ENCODE assay signal across 25 cellular contexts in genomic region chr3:166613365-166613764, GRCh38.
"Had no signal": no experiment of that assay in that cellular context is flagged by ENCODE, and none has a peak within 500 bp of the region (broad histone marks: within the 10 kb centered on the region; RNA-seq: fewer than 3 reads in every experiment).

No MANE protein-coding gene starts in this region.

- H2AFZ ChIP-seq: neural progenitor cell had no signal

- H3K4me3 Mint-ChIP-seq: immature natural killer cell; mesothelial cell of epicardium; naive B cell; natural killer cell; nephron progenitor cell; neural progenitor cell; stimulated activated memory B cell treated with anti-CD40 and anti-IgM and Interleukin-4, amounts not matched to agents 10 μg/mL and 1 μg/mL and 100 μg/mL, for 72 hours; stimulated activated naive CD8-positive, alpha-beta T cell treated with anti-CD3 and anti-CD28 coated beads, Interleukin-15, amount 100 ng/mL, for 72 hours; type B pancreatic cell had no signal

- H3K9me3 Mint-ChIP-seq: neural progenitor cell, type B pancreatic cell had no signal

- H3K27ac Mint-ChIP-seq: immature natural killer cell; mesothelial cell of epicardium; naive B cell; natural killer cell; nephron progenitor cell; neural progenitor cell; stimulated activated memory B cell treated with anti-CD40 and anti-IgM and Interleukin-4, amounts not matched to agents 10 μg/mL and 1 μg/mL and 100 μg/mL, for 72 hours; stimulated activated naive CD8-positive, alpha-beta T cell treated with anti-CD3 and anti-CD28 coated beads, Interleukin-15, amount 100 ng/mL, for 72 hours; type B pancreatic cell had no signal

- H3K4me2 ChIP-seq: neural progenitor cell, smooth muscle cell had no signal

- H3K9me3 ChIP-seq: pancreas, right atrium auricular region, right lobe of liver, uterus had no signal

- H3K27me3 Mint-ChIP-seq: naive B cell; stimulated activated memory B cell treated with anti-CD40 and anti-IgM and Interleukin-4, amounts not matched to agents 10 μg/mL and 1 μg/mL and 100 μg/mL, for 72 hours; stimulated activated naive CD8-positive, alpha-beta T cell treated with anti-CD3 and anti-CD28 coated beads, Interleukin-15, amount 100 ng/mL, for 72 hours; type B pancreatic cell had no signal

- H3K36me3 Mint-ChIP-seq: mesothelial cell of epicardium; naive B cell; natural killer cell; neural progenitor cell; stimulated activated memory B cell treated with anti-CD40 and anti-IgM and Interleukin-4, amounts not matched to agents 10 μg/mL and 1 μg/mL and 100 μg/mL, for 72 hours; type B pancreatic cell had no signal

- DNase-seq: hypothalamus; immature natural killer cell; left ventricle myocardium inferior; mesendoderm; naive B cell; natural killer cell; nephron progenitor cell; pancreas; right lobe of liver; stimulated activated CD4-positive, alpha-beta T cell treated with anti-CD3 and anti-CD28 coated beads, Interleukin-1b, Interleukin-23, amount 100 ng/mL, for 48 hours; stimulated activated CD4-positive, alpha-beta T cell treated with anti-CD3 and anti-CD28 coated beads, Interleukin-2, amount 100 ng/mL, for 48 hours; stimulated activated CD4-positive, alpha-beta T cell treated with anti-CD3 and anti-CD28 coated beads, Interleukin-4, amount 100 ng/mL, for 4 hours; stimulated activated CD8-positive, alpha-beta memory T cell treated with anti-CD3 and anti-CD28 coated beads, Interleukin-4, amount 100 ng/mL, for 48 hours; stimulated activated naive CD4-positive, alpha-beta T cell treated with Interleukin-2 at 50 U/mL for 16 hours; stimulated activated naive CD8-positive, alpha-beta T cell treated with anti-CD3 and anti-CD28 coated beads, Interleukin-15, amount 100 ng/mL, for 72 hours; substantia nigra; uterus had no signal

- H3K9ac ChIP-seq: neural progenitor cell had no signal

- H3K36me3 ChIP-seq: left ventricle myocardium inferior, pancreas, right atrium auricular region, right lobe of liver, tibial nerve, uterus had no signal

- H3K4me1 Mint-ChIP-seq: immature natural killer cell; mesothelial cell of epicardium; naive B cell; natural killer cell; nephron progenitor cell; neural progenitor cell; stimulated activated memory B cell treated with anti-CD40 and anti-IgM and Interleukin-4, amounts not matched to agents 10 μg/mL and 1 μg/mL and 100 μg/mL, for 72 hours; stimulated activated naive CD8-positive, alpha-beta T cell treated with anti-CD3 and anti-CD28 coated beads, Interleukin-15, amount 100 ng/mL, for 72 hours had no signal

- H3K27ac ChIP-seq: left ventricle myocardium inferior, neural progenitor cell, pancreas, right atrium auricular region, right lobe of liver, tibial nerve, uterus had no signal

- H3K4me3 ChIP-seq: left ventricle myocardium inferior, lung, neural progenitor cell, pancreas, right atrium auricular region, right lobe of liver, smooth muscle cell, tibial nerve, uterus had no signal

- H3K27me3 ChIP-seq: neural progenitor cell, pancreas, right atrium auricular region, right lobe of liver, tibial nerve, uterus had no signal

- H3K4me1 ChIP-seq: left ventricle myocardium inferior, pancreas, right atrium auricular region, right lobe of liver, tibial nerve, uterus had no signal
